8 cellular contexts compared by ENCODE assay signal in the genomic region with DNA sequence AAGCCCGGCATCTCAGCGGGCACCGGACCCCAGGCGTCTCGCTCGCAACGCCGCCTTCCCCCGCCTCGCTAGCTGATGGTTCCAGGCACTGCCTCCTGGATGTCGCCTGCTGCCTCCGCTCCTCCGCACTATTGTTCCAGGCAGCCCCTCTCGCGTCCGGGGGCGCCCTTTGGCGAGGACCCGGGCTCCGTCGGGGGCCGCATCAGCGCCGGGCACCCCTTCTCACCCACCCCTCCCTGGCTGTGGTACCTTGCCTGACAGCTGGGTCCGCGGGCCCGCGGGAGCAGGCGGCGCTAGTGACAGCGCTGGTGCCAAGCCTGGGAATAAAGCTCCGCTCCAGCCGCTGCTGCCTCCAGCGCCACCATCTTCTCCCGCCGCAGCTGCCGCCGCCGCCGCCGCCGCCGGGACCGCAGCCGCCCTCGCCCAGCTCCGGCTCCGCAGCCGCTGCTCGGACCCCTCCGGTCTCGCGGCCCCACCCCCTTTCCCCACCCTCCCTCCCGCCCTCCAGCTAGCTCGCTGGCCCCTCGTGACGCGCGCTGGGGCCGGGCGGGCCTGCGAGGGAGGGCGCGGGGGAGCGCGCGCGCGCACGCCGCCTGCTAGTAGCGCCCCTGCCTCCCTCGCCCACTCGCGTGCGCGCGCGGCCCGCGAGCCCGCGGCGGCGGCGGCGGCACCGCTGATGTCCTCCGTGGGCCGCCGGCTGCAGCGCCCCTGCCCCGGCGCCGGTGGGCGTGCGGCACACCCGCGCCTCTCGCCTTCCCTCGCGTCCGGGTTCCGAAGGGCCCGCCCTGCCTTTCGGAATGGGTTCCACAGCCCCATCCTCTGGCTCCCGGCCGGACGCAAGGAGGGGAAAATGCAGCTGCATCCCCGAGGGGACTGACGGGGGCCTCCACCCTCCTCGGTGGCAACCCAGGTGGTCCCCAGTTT. TPM values are rescaled to one million over a fixed set of nuclear protein-coding genes. Genes with fewer than 3 reads are reported as not detected.
DNase-seq lines count a peak whose midpoint lies in the region; ATAC-seq and TF ChIP-seq lines count a peak whose summit lies in the region.

A gene (minus strand): TSS at position 468 of the 924 bp plus-strand sequence.

- no peaks in the 10 kb centered on the region for H3K36me3 ChIP-seq in brain microvascular endothelial cell (replicated peaks)
- no peaks in the 10 kb centered on the region for H3K36me3 ChIP-seq in iPS-18a (ENCODE audit: control insufficient read depth, low read depth, low read length)
- no peaks in the 10 kb centered on the region for H3K36me3 ChIP-seq in gastrocnemius medialis

- H3K27me3 ChIP-seq in brain microvascular endothelial cell (replicated peaks) (no peaks in the 10 kb centered on the region), iPS-18a (ENCODE audit: control insufficient read depth, insufficient read depth, low read length) (peaks cover 21% of the 10 kb centered on the region), gastrocnemius medialis (no peaks in the 10 kb centered on the region)

- H3K27ac ChIP-seq in brain microvascular endothelial cell (no peak within 1 kb of the TSS), iPS-18a (ENCODE audit: low read length) (no peak within 1 kb of the TSS), gastrocnemius medialis (peak within 1 kb of the TSS; percentile 65 to 76 (median 68))

- in situ Hi-C loops in KBM-7 (cut with MboI; ENCODE audit: low pct_unique_long_range_greater_than_20kb, low sequenced_read_pairs) (loop anchor here (25.0 kb wide), 1 partner anchor 240 kb away; no protein-coding TSS in a partner anchor), brain microvascular endothelial cell (cut with HindIII; ENCODE audit: low pct_ligation_motif_present, low sequenced_read_pairs) (no loop called here), gastrocnemius medialis (cut with MboI; ENCODE audit: low sequenced_read_pairs in 4 of 4) (loop anchor here in 2 of 4 donors (10.0 to 25.0 kb wide), 2 partner anchors 203 to 215 kb away; no protein-coding TSS in a partner anchor)

- intact Hi-C loops in gastrocnemius medialis (cut with DNase I; ENCODE audit: low total_unique reads), result loop anchor here (2.0 kb wide), 1 partner anchor 207 kb away; no protein-coding TSS in a partner anchor

- H3K9me3 ChIP-seq in iPS-18a (ENCODE audit: control insufficient read depth, low read depth, low read length), result no peaks in the 10 kb centered on the region
- H3K9me3 ChIP-seq in gastrocnemius medialis, result no peaks in the 10 kb centered on the region

- ATAC-seq in GM21619 (IDR thresholded peaks at IDR 0.05; ENCODE audit: unreplicated experiment) (peak; percentile 27), gastrocnemius medialis (peak; percentile 67 to 72)

- no peak for TF ChIP-seq POLR2A in gastrocnemius medialis (IDR thresholded peaks at IDR 0.05)

- H3K4me3 ChIP-seq in brain microvascular endothelial cell (ENCODE audit: low read depth, low read length) (peak within 1 kb of the TSS; percentile 74), iPS-18a (ENCODE audit: low read length) (peak within 1 kb of the TSS; percentile 73), gastrocnemius medialis (peak within 1 kb of the TSS; percentile 75 to 85 (median 78))

- H3K4me1 ChIP-seq in iPS-18a (ENCODE audit: control insufficient read depth, low read depth, low read length), result peaks cover 12% of the 10 kb centered on the region
- peaks cover 6 to 20% of the 10 kb centered on the region in 2 donors for H3K4me1 ChIP-seq in gastrocnemius medialis

- H3K9ac ChIP-seq in iPS-18a (ENCODE audit: low read length), result no peak within 1 kb of the TSS

- TF ChIP-seq CTCF in brain microvascular endothelial cell (IDR thresholded peaks at IDR 0.05; ENCODE audit: low read depth, low read length, missing control alignments) (no peak), gastrocnemius medialis (IDR thresholded peaks at IDR 0.05 in 4 of 5, conservative IDR thresholded peaks at IDR 0.05 in 1 of 5) (peak in 2 of 5 experiments; percentile 15)

- DNase-seq in Daoy (ENCODE audit: low read depth) (peak; percentile 61), KBM-7 (peak; percentile 32), T-helper 22 cell (ENCODE audit: low read depth) (peak; percentile 32), brain microvascular endothelial cell (peak; percentile 10), gastrocnemius medialis (peak in 1 of 2 donors; percentile 24), SKM-1 treated with dmso at 0.1 percent for 144 hours (lab: John Stamatoyannopoulos, UW; ENCODE audit: unreplicated experiment) (no peak)

RNA-seq across cellular contexts. Expression of the gene that starts here (rescaled TPM):
- 1.7 and 6.7 TPM in 2 replicates for total RNA-seq in Daoy (2014; rRNA removed; shearing (Covaris generic))
- total RNA-seq in gastrocnemius medialis, result 1 to 10 TPM in 3 of 4 donors, under 1 TPM in 1; 0.61 to 2.3 (median 1.4) TPM

Comparison
In these comparisons a context has a peak if more than half of its experiments do, and no peak if none do; other contexts are left out.
1. H3K27ac ChIP-seq: peak in gastrocnemius medialis (4 of 4); none in brain microvascular endothelial cell (single experiment) and iPS-18a (single experiment).
2. Peak in every context shown above with its lines, with median percentiles within 50 percentile points of each other: H3K4me3 ChIP-seq.